Comparison of ENCODE assay signal across 27 cellular contexts in the genomic region with DNA sequence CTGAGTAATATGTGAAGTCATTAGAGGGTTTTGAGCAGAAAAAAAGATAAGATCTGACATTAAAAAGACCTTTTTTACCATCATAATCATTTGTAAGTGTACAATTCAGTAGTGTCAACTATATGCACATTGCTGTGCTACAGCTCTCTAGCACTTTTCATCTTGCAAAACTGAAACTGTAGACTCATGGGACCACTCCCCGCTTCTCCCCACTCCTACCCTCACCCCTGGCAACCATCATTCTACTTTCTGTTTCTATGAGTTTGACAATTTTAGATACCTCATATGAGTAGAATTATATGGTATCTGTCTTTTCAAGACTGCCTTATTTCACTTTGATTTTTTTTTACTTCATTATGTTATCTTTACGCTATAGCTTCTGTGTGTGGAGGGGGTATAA.
"Had no signal": no experiment of that assay in that cellular context is flagged by ENCODE, and none has a peak within 500 bp of the region (broad histone marks: within the 10 kb centered on the region; RNA-seq: fewer than 3 reads in every experiment).

No MANE protein-coding gene starts in this region.

- H3K9ac ChIP-seq: SK-N-SH had no signal

- H3K4me1 Mint-ChIP-seq: activated CD4-positive, alpha-beta memory T cell treated with anti-CD3 and anti-CD28 coated beads, Interleukin-2, amount 10 ng/mL, durations not matched to agents 7 days and 5 days; activated CD4-positive, alpha-beta T cell treated with anti-CD3 and anti-CD28 coated beads for 36 hours; activated naive CD4-positive, alpha-beta T cell treated with anti-CD3 and anti-CD28 coated beads, Interleukin-2, amount 10 ng/mL, durations not matched to agents 7 days and 5 days; activated naive CD8-positive, alpha-beta T cell treated with anti-CD3 and anti-CD28 coated beads, Interleukin-2, amount 10 ng/mL, durations not matched to agents 7 days and 5 days had no signal

- H3K36me3 ChIP-seq: ascending aorta, Peyer's patch, SJCRH30, WERI-Rb-1 had no signal

- H3K27me3 Mint-ChIP-seq: activated naive CD4-positive, alpha-beta T cell treated with anti-CD3 and anti-CD28 coated beads, Interleukin-2, amount 10 ng/mL, durations not matched to agents 7 days and 5 days had no signal

- H3K4me1 ChIP-seq: ascending aorta, body of pancreas, Peyer's patch, SJCRH30 had no signal

- H3K9me3 ChIP-seq: ascending aorta, body of pancreas, Peyer's patch, SJCRH30, SK-N-SH had no signal

- ATAC-seq: activated CD4-positive, alpha-beta T cell treated with anti-CD3 and anti-CD28 coated beads for 36 hours; activated T-cell treated with anti-CD3 and anti-CD28 coated beads, Interleukin-2, amount 50 U/mL, for 72 hours; body of pancreas had no signal

- H3K27ac ChIP-seq: ascending aorta, body of pancreas, Peyer's patch, RWPE1, SJCRH30, WERI-Rb-1 had no signal

- H3K4me3 Mint-ChIP-seq: activated CD4-positive, alpha-beta memory T cell treated with anti-CD3 and anti-CD28 coated beads, Interleukin-2, amount 10 ng/mL, durations not matched to agents 7 days and 5 days; activated CD4-positive, alpha-beta T cell treated with anti-CD3 and anti-CD28 coated beads for 36 hours; activated naive CD4-positive, alpha-beta T cell treated with anti-CD3 and anti-CD28 coated beads, Interleukin-2, amount 10 ng/mL, durations not matched to agents 7 days and 5 days; activated naive CD8-positive, alpha-beta T cell treated with anti-CD3 and anti-CD28 coated beads, Interleukin-2, amount 10 ng/mL, durations not matched to agents 7 days and 5 days; activated T-cell treated with anti-CD3 and anti-CD28 coated beads, Interleukin-2, amount 50 U/mL, for 72 hours had no signal

- H3K9me2 ChIP-seq: SK-N-SH had no signal

- H3K27ac Mint-ChIP-seq: activated CD4-positive, alpha-beta memory T cell treated with anti-CD3 and anti-CD28 coated beads, Interleukin-2, amount 10 ng/mL, durations not matched to agents 7 days and 5 days; activated CD4-positive, alpha-beta T cell treated with anti-CD3 and anti-CD28 coated beads for 36 hours; activated naive CD4-positive, alpha-beta T cell treated with anti-CD3 and anti-CD28 coated beads, Interleukin-2, amount 10 ng/mL, durations not matched to agents 7 days and 5 days; activated naive CD8-positive, alpha-beta T cell treated with anti-CD3 and anti-CD28 coated beads, Interleukin-2, amount 10 ng/mL, durations not matched to agents 7 days and 5 days; activated T-cell treated with anti-CD3 and anti-CD28 coated beads, Interleukin-2, amount 50 U/mL, for 72 hours; activated T-helper 2 cell treated with anti-CD3 and anti-CD28 coated beads, Interferon-gamma antibody, Interleukin-2, Interleukin-4, amounts not matched to agents 10 μg/mL and 5 μg/mL and 100 μg/mL, durations not matched to agents 14 hours and 24 hours and 36 hours had no signal

- DNase-seq: activated CD4-positive, alpha-beta memory T cell treated with anti-CD3 and anti-CD28 coated beads, Interleukin-2, amount 10 ng/mL, durations not matched to agents 7 days and 5 days; activated CD4-positive, alpha-beta T cell treated with anti-CD3 and anti-CD28 coated beads for 36 hours; activated CD4-positive, alpha-beta T cell treated with anti-CD3 and anti-CD28 coated beads, Interleukin-2, amount 50 U/mL, for 1 hour; activated CD8-positive, alpha-beta memory T cell treated with anti-CD3 and anti-CD28 coated beads, Interleukin-2, amount 50 U/mL, for 4 hours; activated gamma-delta T cell treated with Interleukin-2 at 50 U/mL for 16 hours; activated naive CD4-positive, alpha-beta T cell treated with anti-CD3 and anti-CD28 coated beads, Interleukin-2, amount 10 ng/mL, durations not matched to agents 7 days and 5 days; activated naive CD8-positive, alpha-beta T cell treated with anti-CD3 and anti-CD28 coated beads, Interleukin-2, amount 10 ng/mL, durations not matched to agents 7 days and 5 days; activated T-cell treated with anti-CD3 and anti-CD28 coated beads, Interleukin-2, amount 50 U/mL, for 72 hours; amniotic stem cell; body of pancreas; central memory CD4-positive, alpha-beta T cell; MV-4-11; NCI-H1092 treated with DMSO at 0.1 percent for 48 hours; NCI-H1417 treated with DMSO at 0.1 percent for 48 hours; NCI-H1694; NCI-H2029; NCI-H345; NCI-H510A; Peyer's patch; Right ventricle myocardium superior; SJCRH30; SK-N-SH; T-helper 1 cell; WERI-Rb-1 had no signal

- H3K4me3 ChIP-seq: ascending aorta, body of pancreas, Peyer's patch, SJCRH30 had no signal

- H3K4me2 ChIP-seq: SK-N-SH had no signal

- H3K36me3 Mint-ChIP-seq: activated naive CD4-positive, alpha-beta T cell treated with anti-CD3 and anti-CD28 coated beads, Interleukin-2, amount 10 ng/mL, durations not matched to agents 7 days and 5 days; activated naive CD8-positive, alpha-beta T cell treated with anti-CD3 and anti-CD28 coated beads, Interleukin-2, amount 10 ng/mL, durations not matched to agents 7 days and 5 days had no signal

- H3K9me3 Mint-ChIP-seq: activated CD4-positive, alpha-beta memory T cell treated with anti-CD3 and anti-CD28 coated beads, Interleukin-2, amount 10 ng/mL, durations not matched to agents 7 days and 5 days; activated naive CD4-positive, alpha-beta T cell treated with anti-CD3 and anti-CD28 coated beads, Interleukin-2, amount 10 ng/mL, durations not matched to agents 7 days and 5 days; activated naive CD8-positive, alpha-beta T cell treated with anti-CD3 and anti-CD28 coated beads, Interleukin-2, amount 10 ng/mL, durations not matched to agents 7 days and 5 days; activated T-cell treated with anti-CD3 and anti-CD28 coated beads, Interleukin-2, amount 50 U/mL, for 72 hours; activated T-helper 2 cell treated with anti-CD3 and anti-CD28 coated beads, Interferon-gamma antibody, Interleukin-2, Interleukin-4, amounts not matched to agents 10 μg/mL and 5 μg/mL and 100 μg/mL, durations not matched to agents 14 hours and 24 hours and 36 hours had no signal

- H3K27me3 ChIP-seq: ascending aorta, body of pancreas, Peyer's patch, SJCRH30 had no signal
